ENCODE assay signal across 10 cellular contexts in the genomic region with DNA sequence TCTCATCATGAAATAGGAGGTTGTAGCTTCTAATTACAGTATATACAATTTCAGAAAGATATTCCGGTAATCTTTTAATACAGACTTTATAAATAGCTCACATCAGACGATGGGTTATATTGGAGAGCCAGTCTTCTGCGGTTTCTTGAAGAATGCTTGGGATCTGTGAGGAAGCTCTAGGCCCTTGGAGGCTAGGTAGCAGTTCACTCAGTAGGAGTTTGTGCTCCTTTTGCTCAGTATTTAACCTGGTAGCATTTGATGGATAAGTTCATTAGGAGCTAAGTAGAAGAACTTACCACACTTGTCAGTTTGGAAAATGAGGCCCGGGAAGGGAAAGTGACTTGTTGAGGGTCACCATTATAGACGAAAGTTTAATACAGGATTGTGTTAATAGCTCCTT. TPM values are rescaled to one million over a fixed set of nuclear protein-coding genes. Genes with fewer than 3 reads are reported as not detected.
A peak's percentile ranks its signal among the peaks of the same experiment; 100 is the strongest.
DNase-seq lines count a peak whose midpoint lies in the region; ATAC-seq and TF ChIP-seq lines count a peak whose summit lies in the region.
"Had no signal": no experiment of that assay in that cellular context is flagged by ENCODE, and none has a peak within 500 bp of the region (broad histone marks: within the 10 kb centered on the region; RNA-seq: fewer than 3 reads in every experiment).

No MANE protein-coding gene starts in this region.

- 25 to 29% methylated on average over 5 of the region's 5 CpGs for WGBS in GM23248 (ENCODE audit: low coverage in 1 of 2, low lambda C conversion rate in 2 of 2, missing lambda C conversion rate in 2 of 2), 2 experiments

- POLR2A ChIA-PET in WTC11 (lab: Charles Lee): interaction anchor here (0.6 kb wide), 1 partner anchor 12 kb away, joined by 3 read pairs; no protein-coding TSS in a partner anchor

- H3K36me3 Mint-ChIP-seq in WTC11 (no peaks in the 10 kb centered on the region), glutamatergic neuron (ENCODE audit: unreplicated experiment) (no peaks in the 10 kb centered on the region)

- no peak overlapping the region for H2AFZ ChIP-seq in GM23248

- in situ Hi-C loops in GM23248 (cut with MboI): no loop called here
- in situ Hi-C loops in gastrocnemius medialis (cut with MboI; ENCODE audit: low sequenced_read_pairs in 4 of 4): loop anchor here in 3 of 4 donors (10.0 to 25.0 kb wide), 3 partner anchors 270 to 445 kb away; no protein-coding TSS in a partner anchor
- in situ Hi-C loops in ACHN (cut with HindIII; ENCODE audit: low pct_ligation_motif_present, low pct_unique_long_range_greater_than_20kb, low sequenced_read_pairs): no loop called here

- DNase-seq in GM23248: peak; percentile 60
- no peak for DNase-seq in WTC11 (ENCODE audit: low spot score)
- DNase-seq in foreskin keratinocyte: no peak
- no peak for DNase-seq in gastrocnemius medialis
- no peak for DNase-seq in NCI-H748 treated with DMSO at 0.1 percent for 48 hours (lab: John Stamatoyannopoulos, UW)
- no peak for DNase-seq in glutamatergic neuron
- no peak for DNase-seq in ACHN
- DNase-seq: head of caudate nucleus, NCI-H526 treated with DMSO at 0.1 percent for 48 hours had no signal

- no peaks in the 10 kb centered on the region for H3K9me2 ChIP-seq in GM23248 (ENCODE audit: insufficient read depth)

- TF ChIP-seq POLR2A in gastrocnemius medialis (IDR thresholded peaks at IDR 0.05) (no peak), GM18505 (IDR thresholded peaks at IDR 0.05; ENCODE audit: borderline replicate concordance, extremely low read depth, insufficient read depth, insufficient read length) (no peak)

- ATAC-seq in WTC11: no peak
- ATAC-seq in foreskin keratinocyte: no peak
- no peak for ATAC-seq in gastrocnemius medialis
- no peak for ATAC-seq in GM18505 (IDR thresholded peaks at IDR 0.05; ENCODE audit: unreplicated experiment)

- H3K4me1 ChIP-seq in GM23248 (ENCODE audit: insufficient read depth): peaks cover 55% of the 10 kb centered on the region
- peaks cover 23% of the 10 kb centered on the region for H3K4me1 ChIP-seq in foreskin keratinocyte
- H3K4me1 ChIP-seq in gastrocnemius medialis: peaks cover 52 to 60% of the 10 kb centered on the region in 2 donors

- H3K9ac ChIP-seq in GM23248: peak overlapping the region; percentile 99

- peaks cover 33% of the 10 kb centered on the region for H4K20me1 ChIP-seq in GM23248 (ENCODE audit: insufficient read depth)

- H3K9me3 Mint-ChIP-seq in WTC11 (no peaks in the 10 kb centered on the region), glutamatergic neuron (ENCODE audit: unreplicated experiment) (peaks cover 6% of the 10 kb centered on the region)

- peak overlapping the region; percentile 98 for H3K27ac ChIP-seq in GM23248
- H3K27ac ChIP-seq in foreskin keratinocyte: peak overlapping the region; percentile 89
- peak overlapping the region; percentile 99 to 100 (median 99) for H3K27ac ChIP-seq in gastrocnemius medialis

- no peaks in the 10 kb centered on the region for H3K9me3 ChIP-seq in GM23248 (ENCODE audit: low read depth)
- H3K9me3 ChIP-seq in gastrocnemius medialis: no peaks in the 10 kb centered on the region

- H3K27ac Mint-ChIP-seq in WTC11 (peak overlapping the region; percentile 34), glutamatergic neuron (ENCODE audit: unreplicated experiment) (no peak overlapping the region)

- H3K4me3 ChIP-seq in GM23248 (peak overlapping the region; percentile 92), gastrocnemius medialis (peak overlapping the region; percentile 94 to 100 (median 98))

- H3K27me3 ChIP-seq in GM23248 (replicated peaks; ENCODE audit: insufficient read depth) (no peaks in the 10 kb centered on the region), foreskin keratinocyte (no peaks in the 10 kb centered on the region), gastrocnemius medialis (no peaks in the 10 kb centered on the region)

- peak overlapping the region; percentile 87 for H3K4me2 ChIP-seq in GM23248 (ENCODE audit: unreplicated experiment)

- H3K27me3 Mint-ChIP-seq in WTC11 (ENCODE audit: low read depth): no peaks in the 10 kb centered on the region
- H3K27me3 Mint-ChIP-seq in glutamatergic neuron (ENCODE audit: unreplicated experiment): peaks cover 2% of the 10 kb centered on the region

- H3K79me2 ChIP-seq in GM23248 (ENCODE audit: insufficient read depth): peaks cover 89% of the 10 kb centered on the region

- peak overlapping the region; percentile 87 for H3K4me3 Mint-ChIP-seq in WTC11
- no peak overlapping the region for H3K4me3 Mint-ChIP-seq in glutamatergic neuron (ENCODE audit: unreplicated experiment)

- intact Hi-C loops in gastrocnemius medialis (cut with DNase I; ENCODE audit: low total_unique reads): loop anchor here (5.0 kb wide), 3 partner anchors 55 to 235 kb away; no protein-coding TSS in a partner anchor

- peaks cover 64% of the 10 kb centered on the region for H3K4me1 Mint-ChIP-seq in WTC11
- H3K4me1 Mint-ChIP-seq in glutamatergic neuron (ENCODE audit: low read depth, unreplicated experiment): no peaks in the 10 kb centered on the region

- CTCF ChIA-PET in WTC11 (lab: Charles Lee): interaction anchor here (1.1 to 1.8 kb wide), 3 partner anchors 25 to 290 kb away, joined by 3 to 6 read pairs (median 3); no protein-coding TSS in a partner anchor

- TF ChIP-seq CTCF in WTC11 (IDR thresholded peaks at IDR 0.05): no peak
- TF ChIP-seq CTCF in foreskin keratinocyte (conservative IDR thresholded peaks at IDR 0.05): no peak
- no peak for TF ChIP-seq CTCF in gastrocnemius medialis (IDR thresholded peaks at IDR 0.05 in 4 of 5, conservative IDR thresholded peaks at IDR 0.05 in 1 of 5)
- no peak for TF ChIP-seq CTCF in glutamatergic neuron (IDR thresholded peaks at IDR 0.05; ENCODE audit: partially characterized antibody, unreplicated experiment)

- H3K36me3 ChIP-seq in GM23248 (ENCODE audit: low read depth) (peaks cover 11% of the 10 kb centered on the region; the same call in 1 of the 2 replicates), gastrocnemius medialis (no peaks in the 10 kb centered on the region)

- peaks cover 36% of the 10 kb centered on the region for H3F3A ChIP-seq in GM23248 (ENCODE audit: insufficient read depth)

TF ChIP-seq in WTC11, 78 proteins besides CTCF, POLR2A, EP300 and RAD21:
- TF ChIP-seq GRHL2 (CRISPR knock-in tag; IDR thresholded peaks at IDR 0.05; ENCODE audit: insufficient replicate concordance, severe bottlenecking): no peak

RNA-seq across cellular contexts. Expression of gene FNDC3B, which starts 2.8 kb away (rescaled TPM):
- 123 and 128 TPM in 2 replicates for total RNA-seq in GM23248 (2014; rRNA removed; shearing (Covaris generic))
- polyA plus RNA-seq in GM23248 (2016; fragmentation: Nextera tagmentation; extraction: Ambion mirVana) (85.5 and 95.7 TPM in 2 replicates), foreskin keratinocyte (11.1 and 11.9 TPM in 2 replicates)
- total RNA-seq in WTC11 (2021) (40.7 to 44.5 TPM (median 42.8 TPM) in 3 replicates), foreskin keratinocyte (47.4 and 52.3 TPM in 2 replicates), gastrocnemius medialis (100 to 1,000 TPM in 1 of 4 donors, 10 to 100 TPM in 3; 42.5 to 110 (median 74.2) TPM), glutamatergic neuron (ENCODE audit: unreplicated experiment) (11.7 TPM)

Comparison
In these comparisons a context has a peak if more than half of its experiments do, and no peak if none do; other contexts are left out.
1. in situ Hi-C loops: an anchor here in gastrocnemius medialis (10.0 to 25.0 kb wide); none called in GM23248 and ACHN.